16 cellular contexts compared by ENCODE assay signal in genomic region chr16:16175296-16175695, GRCh38. TPM values are rescaled to one million over a fixed set of nuclear protein-coding genes. Genes with fewer than 3 reads are reported as not detected.
"Had no signal": no experiment of that assay in that cellular context is flagged by ENCODE, and none has a peak within 500 bp of the region (broad histone marks: within the 10 kb centered on the region; RNA-seq: fewer than 3 reads in every experiment).

No MANE protein-coding gene starts in this region.

- H3K9me3 ChIP-seq: left lung, testis had no signal

- ATAC-seq: effector memory CD8-positive, alpha-beta T cell; left lung; natural killer cell treated with Interleukin-12 subunit alpha and Interleukin-12 subunit beta and Interleukin-15 and Interleukin-18, amount 100 ng/mL, for 72 hours; sciatic nerve; stimulated activated naive CD8-positive, alpha-beta T cell treated with anti-CD3 and anti-CD28 coated beads, Interleukin-15, amount 100 ng/mL, for 72 hours had no signal

- H3K27ac ChIP-seq: brain microvascular endothelial cell, epithelial cell of prostate, left lung, spleen, testis had no signal

- H3K4me3 ChIP-seq: left lung, spleen, testis had no signal

- H3K27me3 ChIP-seq: brain microvascular endothelial cell, left lung, testis had no signal

- FAIRE-seq: islet of Langerhans had no signal

- DNase-seq: activated CD4-positive, alpha-beta T cell treated with anti-CD3 and anti-CD28 coated beads, Interleukin-2, amount 10 ng/mL, durations not matched to agents 7 days and 5 days; activated naive CD4-positive, alpha-beta T cell; brain microvascular endothelial cell; cerebellar nuclear complex; effector memory CD8-positive, alpha-beta T cell; foreskin melanocyte; left lung; mesendoderm; spleen; stimulated activated naive CD8-positive, alpha-beta T cell treated with anti-CD3 and anti-CD28 coated beads, Interleukin-15, amount 100 ng/mL, for 72 hours; testis had no signal

- H3K36me3 ChIP-seq: brain microvascular endothelial cell, spleen had no signal

- H3K4me1 ChIP-seq: left lung, spleen, testis had no signal

RNA-seq across cellular contexts. Expression of gene ABCC6, which starts 48.0 kb away (rescaled TPM):
- total RNA-seq: activated CD4-positive, alpha-beta T cell treated with anti-CD3 and anti-CD28 coated beads, Interleukin-2, amount 10 ng/mL, durations not matched to agents 7 days and 5 days; activated T-helper 1 cell treated with anti-CD3 and anti-CD28 coated beads, Interleukin-12 subunit alpha, Interleukin-12 subunit beta, Interleukin-2, Interleukin-4 antibody, amounts not matched to agents 30 ng/mL and 10 ng/mL and 1 ng/mL, durations not matched to agents 14 hours and 24 hours and 36 hours; natural killer cell treated with Interleukin-12 subunit alpha and Interleukin-12 subunit beta and Interleukin-15 and Interleukin-18, amount 100 ng/mL, for 72 hours had no signal
